Comparison of ENCODE assay signal across 1 cellular context in the genomic region with DNA sequence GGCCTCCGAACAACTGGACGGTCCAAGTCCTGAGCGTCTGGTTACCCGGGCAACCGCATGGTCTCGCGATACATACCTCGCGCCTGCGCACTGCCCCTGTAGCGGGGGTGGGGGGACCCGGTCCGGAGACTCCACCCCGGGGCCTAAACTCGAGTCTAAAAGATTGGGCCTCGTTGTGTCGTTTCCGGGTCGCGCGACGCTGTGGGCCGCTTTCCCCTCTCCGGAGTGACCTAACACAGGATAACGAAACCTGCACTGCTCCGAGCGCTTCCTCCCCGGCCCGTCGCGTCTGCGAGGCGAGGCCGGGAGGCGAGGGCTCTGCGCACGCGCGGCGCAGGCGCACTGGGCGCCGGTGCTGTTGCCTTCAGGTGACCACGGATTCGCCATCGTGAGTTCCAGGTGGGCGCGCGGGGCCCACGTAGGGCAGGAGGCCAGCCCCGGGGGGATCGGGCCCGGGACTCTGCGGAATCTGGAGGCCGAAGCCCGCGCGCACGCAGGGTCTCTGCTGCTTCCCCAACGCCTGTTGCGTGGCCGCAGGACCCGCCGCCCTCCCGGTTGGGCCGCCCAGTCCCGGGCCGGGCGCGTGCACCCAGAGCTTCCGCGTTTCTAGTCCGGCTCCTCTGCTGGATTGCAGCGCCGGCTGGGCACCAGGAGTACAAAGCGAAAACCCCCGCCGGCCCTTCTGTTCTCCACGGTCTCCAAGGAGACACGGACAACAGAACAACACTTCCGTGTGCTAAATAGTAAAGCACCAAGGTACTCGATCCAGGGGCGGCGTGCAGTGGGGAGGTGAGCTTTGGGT.
TF ChIP-seq lines count a peak whose summit lies in the region.

A gene with protein sequence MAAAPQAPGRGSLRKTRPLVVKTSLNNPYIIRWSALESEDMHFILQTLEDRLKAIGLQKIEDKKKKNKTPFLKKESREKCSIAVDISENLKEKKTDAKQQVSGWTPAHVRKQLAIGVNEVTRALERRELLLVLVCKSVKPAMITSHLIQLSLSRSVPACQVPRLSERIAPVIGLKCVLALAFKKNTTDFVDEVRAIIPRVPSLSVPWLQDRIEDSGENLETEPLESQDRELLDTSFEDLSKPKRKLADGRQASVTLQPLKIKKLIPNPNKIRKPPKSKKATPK (plus strand): TSS at position 345 of the 802 bp plus-strand sequence. CDS start 5,960 bp downstream, outside the sequence.

TF ChIP-seq in HepG2, 621 proteins besides CTCF, POLR2A, EP300 and RAD21 (continued from another document and continues in another):
- TF ChIP-seq, protein P1, sequence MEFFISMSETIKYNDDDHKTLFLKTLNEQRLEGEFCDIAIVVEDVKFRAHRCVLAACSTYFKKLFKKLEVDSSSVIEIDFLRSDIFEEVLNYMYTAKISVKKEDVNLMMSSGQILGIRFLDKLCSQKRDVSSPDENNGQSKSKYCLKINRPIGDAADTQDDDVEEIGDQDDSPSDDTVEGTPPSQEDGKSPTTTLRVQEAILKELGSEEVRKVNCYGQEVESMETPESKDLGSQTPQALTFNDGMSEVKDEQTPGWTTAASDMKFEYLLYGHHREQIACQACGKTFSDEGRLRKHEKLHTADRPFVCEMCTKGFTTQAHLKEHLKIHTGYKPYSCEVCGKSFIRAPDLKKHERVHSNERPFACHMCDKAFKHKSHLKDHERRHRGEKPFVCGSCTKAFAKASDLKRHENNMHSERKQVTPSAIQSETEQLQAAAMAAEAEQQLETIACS (CRISPR knock-in tag; IDR thresholded peaks at IDR 0.05): peak; percentile 72
- TF ChIP-seq NBN (conservative IDR thresholded peaks at IDR 0.05) (no peak), KLF16 (CRISPR knock-in tag; IDR thresholded peaks at IDR 0.05) (peak in 1 of 2 experiments; percentile 57; a peak in 2 of 4 replicates), TAF1 (CRISPR knock-in tag; IDR thresholded peaks at IDR 0.05) (peak; percentile 96), HNRNPL (IDR thresholded peaks at IDR 0.05; ENCODE audit: low read depth, low read length) (no peak), RFXANK (CRISPR knock-in tag; IDR thresholded peaks at IDR 0.05) (no peak), KMT2B (CRISPR knock-in tag; IDR thresholded peaks at IDR 0.05) (peak; percentile 78), CC2D1A (CRISPR knock-in tag; IDR thresholded peaks at IDR 0.05) (peak; percentile 19; the same call in 1 of the 2 replicates), KLF13 (CRISPR knock-in tag; IDR thresholded peaks at IDR 0.05) (0 out of 2 replicates have a peak, but pooled peaks have one; percentile 73), MZF1 (CRISPR knock-in tag; IDR thresholded peaks at IDR 0.05; ENCODE audit: borderline replicate concordance) (no peak), ZNF136 (CRISPR knock-in tag; IDR thresholded peaks at IDR 0.05; ENCODE audit: low read depth) (peak; percentile 84; the same call in 1 of the 2 replicates), POLR2AphosphoS2 (IDR thresholded peaks at IDR 0.05; ENCODE audit: low read depth, low read length) (no peak), ZNF235 (CRISPR knock-in tag; IDR thresholded peaks at IDR 0.05; ENCODE audit: borderline replicate concordance) (peak; percentile 81; the same call in 1 of the 2 replicates), ARID2 (CRISPR knock-in tag; IDR thresholded peaks at IDR 0.05; ENCODE audit: borderline replicate concordance) (peak; percentile 95), IRF1 (CRISPR knock-in tag; IDR thresholded peaks at IDR 0.05; ENCODE audit: low read depth) (peak; percentile 19; the same call in 1 of the 2 replicates), ZNF367 (CRISPR knock-in tag; IDR thresholded peaks at IDR 0.05; ENCODE audit: borderline replicate concordance) (peak; percentile 78), NONO (IDR thresholded peaks at IDR 0.05) (no peak), NONO (CRISPR knock-in tag; conservative IDR thresholded peaks at IDR 0.05) (peak; percentile 97), ZNF569 (CRISPR knock-in tag; IDR thresholded peaks at IDR 0.05; ENCODE audit: borderline replicate concordance) (peak; percentile 27; the same call in 1 of the 2 replicates), ZNF749 (CRISPR knock-in tag; IDR thresholded peaks at IDR 0.05; ENCODE audit: borderline replicate concordance) (peak; percentile 71; the same call in 1 of the 2 replicates), ZFY (CRISPR knock-in tag; IDR thresholded peaks at IDR 0.05) (peak; percentile 99), ZXDC (CRISPR knock-in tag; IDR thresholded peaks at IDR 0.05) (peak; percentile 66; the same call in 1 of the 2 replicates), NFIC (IDR thresholded peaks at IDR 0.05; ENCODE audit: low read length) (no peak), MAFK (conservative IDR thresholded peaks at IDR 0.05 in 1 of 2, IDR thresholded peaks at IDR 0.05 in 1 of 2; ENCODE audit: low read length in 2 of 2) (no peak), PHF20 (CRISPR knock-in tag; IDR thresholded peaks at IDR 0.05) (peak; percentile 90), SNAPC2 (CRISPR knock-in tag; IDR thresholded peaks at IDR 0.05) (peak; percentile 95)
- TF ChIP-seq, protein P2, sequence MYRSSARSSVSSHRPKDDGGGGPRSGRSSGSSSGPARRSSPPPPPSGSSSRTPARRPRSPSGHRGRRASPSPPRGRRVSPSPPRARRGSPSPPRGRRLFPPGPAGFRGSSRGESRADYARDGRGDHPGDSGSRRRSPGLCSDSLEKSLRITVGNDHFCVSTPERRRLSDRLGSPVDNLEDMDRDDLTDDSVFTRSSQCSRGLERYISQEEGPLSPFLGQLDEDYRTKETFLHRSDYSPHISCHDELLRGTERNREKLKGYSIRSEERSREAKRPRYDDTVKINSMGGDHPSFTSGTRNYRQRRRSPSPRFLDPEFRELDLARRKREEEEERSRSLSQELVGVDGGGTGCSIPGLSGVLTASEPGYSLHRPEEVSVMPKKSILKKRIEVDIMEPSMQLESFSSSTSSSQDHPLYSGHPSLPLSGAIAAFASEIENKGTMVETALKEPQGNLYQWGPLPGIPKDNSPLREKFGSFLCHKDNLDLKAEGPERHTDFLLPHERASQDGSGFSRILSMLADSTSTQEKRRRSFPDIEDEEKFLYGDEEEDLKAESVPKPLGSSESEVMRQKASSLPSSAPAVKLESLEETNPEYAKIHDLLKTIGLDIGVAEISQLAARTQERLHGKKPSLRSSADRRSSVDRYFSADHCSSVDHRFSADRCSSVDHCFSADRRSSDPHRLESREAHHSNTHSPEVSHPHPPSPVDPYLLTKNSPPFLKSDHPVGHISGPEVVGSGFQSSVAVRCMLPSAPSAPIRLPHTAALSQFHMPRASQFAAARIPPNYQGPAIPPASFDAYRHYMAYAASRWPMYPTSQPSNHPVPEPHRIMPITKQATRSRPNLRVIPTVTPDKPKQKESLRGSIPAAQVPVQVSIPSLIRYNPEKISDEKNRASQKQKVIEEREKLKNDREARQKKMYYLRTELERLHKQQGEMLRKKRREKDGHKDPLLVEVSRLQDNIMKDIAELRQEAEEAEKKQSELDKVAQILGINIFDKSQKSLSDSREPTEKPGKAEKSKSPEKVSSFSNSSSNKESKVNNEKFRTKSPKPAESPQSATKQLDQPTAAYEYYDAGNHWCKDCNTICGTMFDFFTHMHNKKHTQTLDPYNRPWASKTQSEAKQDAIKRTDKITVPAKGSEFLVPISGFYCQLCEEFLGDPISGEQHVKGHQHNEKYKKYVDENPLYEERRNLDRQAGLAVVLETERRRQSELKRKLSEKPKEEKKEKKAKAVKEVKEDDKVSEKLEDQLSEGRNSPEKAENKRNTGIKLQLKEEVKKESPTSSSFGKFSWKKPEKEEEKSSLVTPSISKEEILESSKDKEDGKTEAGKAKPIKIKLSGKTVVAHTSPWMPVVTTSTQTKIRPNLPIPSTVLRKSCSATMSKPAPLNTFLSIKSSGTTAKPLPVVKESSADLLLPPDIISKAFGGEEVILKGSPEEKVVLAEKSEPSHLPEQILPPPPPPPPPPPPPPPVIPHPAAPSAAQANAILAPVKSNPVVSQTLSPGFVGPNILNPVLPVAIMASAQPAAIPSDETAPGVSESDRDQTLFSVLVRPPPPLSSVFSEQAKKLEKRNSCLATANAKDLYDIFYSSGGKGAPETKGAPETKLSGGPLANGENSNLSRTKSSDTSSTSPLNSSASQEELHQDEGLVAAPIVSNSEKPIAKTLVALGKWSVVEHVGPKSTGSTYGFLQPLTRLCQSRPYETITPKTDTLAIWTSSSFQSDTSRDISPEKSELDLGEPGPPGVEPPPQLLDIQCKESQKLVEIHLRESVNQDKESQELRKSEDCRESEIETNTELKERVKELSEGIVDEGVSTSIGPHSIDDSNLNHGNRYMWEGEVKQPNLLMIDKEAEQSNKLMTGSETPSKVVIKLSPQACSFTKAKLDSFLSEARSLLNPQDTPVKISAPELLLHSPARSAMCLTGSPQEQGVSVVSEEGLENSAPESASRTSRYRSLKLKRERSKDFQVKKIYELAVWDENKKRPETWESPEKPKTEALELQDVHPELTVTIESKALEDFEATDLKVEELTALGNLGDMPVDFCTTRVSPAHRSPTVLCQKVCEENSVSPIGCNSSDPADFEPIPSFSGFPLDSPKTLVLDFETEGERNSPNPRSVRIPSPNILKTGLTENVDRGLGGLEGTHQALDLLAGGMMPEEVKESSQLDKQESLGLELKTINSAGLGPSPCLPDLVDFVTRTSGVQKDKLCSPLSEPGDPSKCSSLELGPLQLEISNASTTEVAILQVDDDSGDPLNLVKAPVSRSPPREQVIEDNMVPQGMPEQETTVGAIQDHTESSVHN (CRISPR knock-in tag; IDR thresholded peaks at IDR 0.05): no peak
- TF ChIP-seq, protein P3, sequence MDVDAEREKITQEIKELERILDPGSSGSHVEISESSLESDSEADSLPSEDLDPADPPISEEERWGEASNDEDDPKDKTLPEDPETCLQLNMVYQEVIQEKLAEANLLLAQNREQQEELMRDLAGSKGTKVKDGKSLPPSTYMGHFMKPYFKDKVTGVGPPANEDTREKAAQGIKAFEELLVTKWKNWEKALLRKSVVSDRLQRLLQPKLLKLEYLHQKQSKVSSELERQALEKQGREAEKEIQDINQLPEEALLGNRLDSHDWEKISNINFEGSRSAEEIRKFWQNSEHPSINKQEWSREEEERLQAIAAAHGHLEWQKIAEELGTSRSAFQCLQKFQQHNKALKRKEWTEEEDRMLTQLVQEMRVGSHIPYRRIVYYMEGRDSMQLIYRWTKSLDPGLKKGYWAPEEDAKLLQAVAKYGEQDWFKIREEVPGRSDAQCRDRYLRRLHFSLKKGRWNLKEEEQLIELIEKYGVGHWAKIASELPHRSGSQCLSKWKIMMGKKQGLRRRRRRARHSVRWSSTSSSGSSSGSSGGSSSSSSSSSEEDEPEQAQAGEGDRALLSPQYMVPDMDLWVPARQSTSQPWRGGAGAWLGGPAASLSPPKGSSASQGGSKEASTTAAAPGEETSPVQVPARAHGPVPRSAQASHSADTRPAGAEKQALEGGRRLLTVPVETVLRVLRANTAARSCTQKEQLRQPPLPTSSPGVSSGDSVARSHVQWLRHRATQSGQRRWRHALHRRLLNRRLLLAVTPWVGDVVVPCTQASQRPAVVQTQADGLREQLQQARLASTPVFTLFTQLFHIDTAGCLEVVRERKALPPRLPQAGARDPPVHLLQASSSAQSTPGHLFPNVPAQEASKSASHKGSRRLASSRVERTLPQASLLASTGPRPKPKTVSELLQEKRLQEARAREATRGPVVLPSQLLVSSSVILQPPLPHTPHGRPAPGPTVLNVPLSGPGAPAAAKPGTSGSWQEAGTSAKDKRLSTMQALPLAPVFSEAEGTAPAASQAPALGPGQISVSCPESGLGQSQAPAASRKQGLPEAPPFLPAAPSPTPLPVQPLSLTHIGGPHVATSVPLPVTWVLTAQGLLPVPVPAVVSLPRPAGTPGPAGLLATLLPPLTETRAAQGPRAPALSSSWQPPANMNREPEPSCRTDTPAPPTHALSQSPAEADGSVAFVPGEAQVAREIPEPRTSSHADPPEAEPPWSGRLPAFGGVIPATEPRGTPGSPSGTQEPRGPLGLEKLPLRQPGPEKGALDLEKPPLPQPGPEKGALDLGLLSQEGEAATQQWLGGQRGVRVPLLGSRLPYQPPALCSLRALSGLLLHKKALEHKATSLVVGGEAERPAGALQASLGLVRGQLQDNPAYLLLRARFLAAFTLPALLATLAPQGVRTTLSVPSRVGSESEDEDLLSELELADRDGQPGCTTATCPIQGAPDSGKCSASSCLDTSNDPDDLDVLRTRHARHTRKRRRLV (CRISPR knock-in tag; IDR thresholded peaks at IDR 0.05): no peak
